Comparison of ENCODE assay signal across 10 cellular contexts in genomic region chr12:128910629-128911028, GRCh38. TPM values are rescaled to one million over a fixed set of nuclear protein-coding genes. Genes with fewer than 3 reads are reported as not detected.
"Had no signal": no experiment of that assay in that cellular context is flagged by ENCODE, and none has a peak within 500 bp of the region (broad histone marks: within the 10 kb centered on the region; RNA-seq: fewer than 3 reads in every experiment).

No MANE protein-coding gene starts in this region.

- H3K4me3 ChIP-seq: GM23248, HAP-1 had no signal

- H2AFZ ChIP-seq: GM23248 had no signal

- DNase-seq: GM23248, GOT3, H7, HFFc6 had no signal

- FAIRE-seq: HTR-8/SVneo had no signal

- H3K4me3 Mint-ChIP-seq: HFFc6, IgD-negative memory B cell had no signal

- H3K9me3 ChIP-seq: HAP-1 had no signal

- H3K9ac ChIP-seq: GM23248 had no signal

- H3K36me3 Mint-ChIP-seq: IgD-negative memory B cell had no signal

- ATAC-seq: HCT116 had no signal

- H3K27ac Mint-ChIP-seq: HFFc6, IgD-negative memory B cell had no signal

- H3K9me3 Mint-ChIP-seq: IgD-negative memory B cell had no signal

- H3K27ac ChIP-seq: GM23248 had no signal

- H3K27me3 Mint-ChIP-seq: IgD-negative memory B cell had no signal

- H3K36me3 ChIP-seq: HAP-1 had no signal

- H3K4me1 ChIP-seq: HAP-1 had no signal

RNA-seq across cellular contexts. Expression of gene GLT1D1, which starts 57.4 kb away (rescaled TPM):
- total RNA-seq: GM23248, H4, HFFc6, HT-29 had no signal
- polyA plus RNA-seq: GM23248, IgD-negative memory B cell had no signal
